ENCODE assay signal across 1 cellular context in the genomic region with DNA sequence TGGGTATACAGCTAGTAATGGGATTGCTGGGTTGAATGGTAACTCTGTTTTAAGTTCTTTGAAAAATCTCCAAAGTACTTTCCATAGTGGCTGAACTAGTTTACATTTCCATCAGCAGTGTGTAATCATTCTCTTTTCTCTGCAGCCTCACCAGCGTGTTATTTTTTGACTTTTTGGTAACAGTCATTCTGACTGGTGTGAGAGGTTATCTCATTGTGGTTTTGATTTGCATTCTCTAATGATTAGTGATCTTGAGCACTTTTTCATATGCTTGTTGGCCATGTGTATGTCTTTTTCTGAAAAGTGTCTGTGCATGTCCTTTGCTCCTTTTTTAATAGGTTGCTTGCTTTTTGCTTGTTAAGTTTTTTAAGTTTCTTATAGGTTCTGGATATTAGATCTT.
TF ChIP-seq lines count a peak whose summit lies in the region.

No MANE protein-coding gene starts in this region.

TF ChIP-seq in IMR-90, 13 proteins besides CTCF, POLR2A, EP300 and RAD21 (continued from another document):
- TF ChIP-seq, protein P1, sequence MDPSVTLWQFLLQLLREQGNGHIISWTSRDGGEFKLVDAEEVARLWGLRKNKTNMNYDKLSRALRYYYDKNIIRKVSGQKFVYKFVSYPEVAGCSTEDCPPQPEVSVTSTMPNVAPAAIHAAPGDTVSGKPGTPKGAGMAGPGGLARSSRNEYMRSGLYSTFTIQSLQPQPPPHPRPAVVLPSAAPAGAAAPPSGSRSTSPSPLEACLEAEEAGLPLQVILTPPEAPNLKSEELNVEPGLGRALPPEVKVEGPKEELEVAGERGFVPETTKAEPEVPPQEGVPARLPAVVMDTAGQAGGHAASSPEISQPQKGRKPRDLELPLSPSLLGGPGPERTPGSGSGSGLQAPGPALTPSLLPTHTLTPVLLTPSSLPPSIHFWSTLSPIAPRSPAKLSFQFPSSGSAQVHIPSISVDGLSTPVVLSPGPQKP (IDR thresholded peaks at IDR 0.05; ENCODE audit: borderline replicate concordance, low read depth, low read length), result no peak
- TF ChIP-seq CHD1 (IDR thresholded peaks at IDR 0.05; ENCODE audit: low read depth, low read length), result no peak
